In the genomic region with DNA sequence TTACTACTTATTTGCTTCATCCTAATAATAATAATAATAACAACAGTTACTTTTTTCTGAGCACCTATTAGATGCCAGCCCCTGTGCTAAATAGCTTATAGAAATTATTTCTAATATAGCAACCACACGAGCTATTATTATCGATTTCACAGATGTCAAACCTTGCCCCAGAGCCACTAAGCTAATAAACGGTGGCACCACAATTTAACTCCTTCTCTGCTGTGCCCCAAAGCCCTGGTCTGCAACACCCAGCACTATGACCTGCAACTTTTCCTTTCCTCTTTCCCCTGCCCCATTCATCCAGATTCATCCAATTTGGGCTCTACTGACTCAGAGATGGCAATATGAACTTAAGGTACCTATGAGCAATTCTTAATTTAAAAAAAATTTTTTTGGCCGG, we compare ENCODE assay signal across 1 cellular context.
TF ChIP-seq lines count a peak whose summit lies in the region.

No MANE protein-coding gene starts in this region.

TF ChIP-seq in SK-N-SH, 30 proteins besides CTCF, POLR2A, EP300 and RAD21 (continued from another document):
- TF ChIP-seq, protein P1, sequence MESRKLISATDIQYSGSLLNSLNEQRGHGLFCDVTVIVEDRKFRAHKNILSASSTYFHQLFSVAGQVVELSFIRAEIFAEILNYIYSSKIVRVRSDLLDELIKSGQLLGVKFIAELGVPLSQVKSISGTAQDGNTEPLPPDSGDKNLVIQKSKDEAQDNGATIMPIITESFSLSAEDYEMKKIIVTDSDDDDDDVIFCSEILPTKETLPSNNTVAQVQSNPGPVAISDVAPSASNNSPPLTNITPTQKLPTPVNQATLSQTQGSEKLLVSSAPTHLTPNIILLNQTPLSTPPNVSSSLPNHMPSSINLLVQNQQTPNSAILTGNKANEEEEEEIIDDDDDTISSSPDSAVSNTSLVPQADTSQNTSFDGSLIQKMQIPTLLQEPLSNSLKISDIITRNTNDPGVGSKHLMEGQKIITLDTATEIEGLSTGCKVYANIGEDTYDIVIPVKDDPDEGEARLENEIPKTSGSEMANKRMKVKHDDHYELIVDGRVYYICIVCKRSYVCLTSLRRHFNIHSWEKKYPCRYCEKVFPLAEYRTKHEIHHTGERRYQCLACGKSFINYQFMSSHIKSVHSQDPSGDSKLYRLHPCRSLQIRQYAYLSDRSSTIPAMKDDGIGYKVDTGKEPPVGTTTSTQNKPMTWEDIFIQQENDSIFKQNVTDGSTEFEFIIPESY (IDR thresholded peaks at IDR 0.05; ENCODE audit: borderline replicate concordance, low read depth): no peak
- TF ChIP-seq EZH2phosphoT487 (IDR thresholded peaks at IDR 0.05; ENCODE audit: borderline replicate concordance, low read depth) (no peak), RFX5 (IDR thresholded peaks at IDR 0.05; ENCODE audit: low read length) (no peak), POLR2AphosphoS5 (IDR thresholded peaks at IDR 0.05; ENCODE audit: low read depth, low read length) (no peak)
TF ChIP-seq in SK-N-SH: peak in this region for 0.
